In the genomic region with DNA sequence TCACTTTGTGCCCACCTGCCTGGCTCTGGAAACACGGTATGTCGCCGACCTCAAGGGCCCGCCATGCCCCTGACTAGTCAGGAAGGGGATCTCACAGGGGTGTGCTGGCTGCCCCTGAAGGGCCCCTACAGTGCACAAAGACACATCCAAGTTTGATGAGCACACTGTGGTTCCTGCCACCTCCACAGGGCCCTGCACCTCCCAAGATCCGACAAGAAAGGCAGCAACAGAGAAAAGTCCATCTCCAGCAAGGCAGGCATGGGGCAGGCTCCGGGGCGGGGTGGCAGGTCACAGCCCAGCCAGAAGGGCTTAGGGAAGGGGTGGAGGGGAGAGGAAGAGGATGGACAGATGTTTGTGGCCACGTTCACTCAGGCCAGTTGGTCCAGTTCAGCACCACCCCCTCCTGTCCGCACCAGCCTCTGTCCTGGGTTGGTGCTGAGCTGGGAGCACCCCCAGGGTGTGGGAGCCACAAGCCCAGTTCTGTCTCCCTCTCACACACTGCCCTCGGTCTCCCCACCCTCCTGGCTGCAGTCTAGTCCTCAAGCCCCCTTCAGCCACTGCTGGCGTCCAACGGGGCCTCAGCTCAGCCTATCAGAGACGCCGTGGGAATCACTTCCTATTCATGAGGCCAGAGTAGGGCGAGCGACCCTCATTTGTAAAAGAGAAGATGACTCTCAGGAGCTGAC, we compare ENCODE assay signal across 35 cellular contexts. TPM values are rescaled to one million over a fixed set of nuclear protein-coding genes. Genes with fewer than 3 reads are reported as not detected.
"Had no signal": no experiment of that assay in that cellular context is flagged by ENCODE, and none has a peak within 500 bp of the region (broad histone marks: within the 10 kb centered on the region; RNA-seq: fewer than 3 reads in every experiment).

No MANE protein-coding gene starts in this region.

- H3K4me1 ChIP-seq: adrenal gland, body of pancreas, esophagus squamous epithelium, gastroesophageal sphincter had no signal

- H3K36me3 ChIP-seq: adrenal gland, esophagus squamous epithelium, gastroesophageal sphincter had no signal

- ATAC-seq: activated CD4-positive, alpha-beta T cell treated with anti-CD3 and anti-CD28 coated beads for 36 hours; activated CD8-positive, alpha-beta memory T cell treated with anti-CD3 and anti-CD28 coated beads, Interleukin-2, amount 10 ng/mL, durations not matched to agents 7 days and 5 days; activated CD8-positive, alpha-beta T cell treated with anti-CD3 and anti-CD28 coated beads, Interleukin-2, amount 10 ng/mL, durations not matched to agents 7 days and 5 days; activated naive CD8-positive, alpha-beta T cell treated with anti-CD3 and anti-CD28 coated beads, Interleukin-2, amount 50 U/mL, for 24 hours; body of pancreas; effector memory CD8-positive, alpha-beta T cell; gastroesophageal sphincter had no signal

- H3K4me3 ChIP-seq: adrenal gland, body of pancreas, dorsolateral prefrontal cortex, esophagus squamous epithelium, gastroesophageal sphincter had no signal

- DNase-seq: activated CD4-positive, alpha-beta memory T cell treated with anti-CD3 and anti-CD28 coated beads for 36 hours; activated CD4-positive, alpha-beta T cell treated with anti-CD3 and anti-CD28 coated beads for 36 hours; activated CD4-positive, alpha-beta T cell treated with anti-CD3 and anti-CD28 coated beads, Interleukin-2, amount 10 ng/mL, durations not matched to agents 24 days and 14 days; activated CD4-positive, CD25-positive, alpha-beta regulatory T cell; activated CD4-positive, CD25-positive, alpha-beta regulatory T cell treated with anti-CD3 and anti-CD28 coated beads, Interleukin-2, amount 50 U/mL, for 72 hours; activated CD8-positive, alpha-beta memory T cell treated with anti-CD3 and anti-CD28 coated beads, Interleukin-2, amount 10 ng/mL, durations not matched to agents 7 days and 5 days; activated CD8-positive, alpha-beta memory T cell treated with anti-CD3 and anti-CD28 coated beads, Interleukin-2, amount 50 U/mL, for 4 hours; activated CD8-positive, alpha-beta T cell treated with anti-CD3 and anti-CD28 coated beads, Interleukin-2, amount 10 ng/mL, durations not matched to agents 7 days and 5 days; activated effector memory CD4-positive, alpha-beta T cell treated with anti-CD3 and anti-CD28 coated beads, Interleukin-2, amount 50 U/mL, for 16 hours; activated naive CD4-positive, alpha-beta T cell treated with anti-CD3 and anti-CD28 coated beads for 36 hours; activated naive CD8-positive, alpha-beta T cell treated with anti-CD3 and anti-CD28 coated beads for 36 hours; activated naive CD8-positive, alpha-beta T cell treated with anti-CD3 and anti-CD28 coated beads, Interleukin-2, amount 50 U/mL, for 24 hours; activated T-cell treated with anti-CD3 and anti-CD28 coated beads, Interleukin-2, amount 50 U/mL, for 1 hour; activated T-cell treated with anti-CD3 and anti-CD28 coated beads, Interleukin-2, amount 50 U/mL, for 48 hours; amygdala; body of pancreas; caudate nucleus; dorsolateral prefrontal cortex; effector memory CD8-positive, alpha-beta T cell; esophagus squamous epithelium; foreskin melanocyte; T-helper 2 cell had no signal

- H3K9me3 Mint-ChIP-seq: activated CD4-positive, alpha-beta memory T cell treated with anti-CD3 and anti-CD28 coated beads for 36 hours; activated CD4-positive, alpha-beta T cell treated with anti-CD3 and anti-CD28 coated beads, Interleukin-2, amount 10 ng/mL, durations not matched to agents 24 days and 14 days; activated naive CD4-positive, alpha-beta T cell treated with anti-CD3 and anti-CD28 coated beads for 36 hours; activated naive CD4-positive, alpha-beta T cell treated with anti-CD3 and anti-CD28 coated beads, Interleukin-2, amount 50 U/mL, for 24 hours; activated naive CD8-positive, alpha-beta T cell treated with anti-CD3 and anti-CD28 coated beads for 36 hours; activated naive CD8-positive, alpha-beta T cell treated with anti-CD3 and anti-CD28 coated beads, Interleukin-2, amount 50 U/mL, for 24 hours; activated T-helper 1 cell treated with anti-CD3 and anti-CD28 coated beads, Interleukin-12 subunit alpha, Interleukin-12 subunit beta, Interleukin-2, Interleukin-4 antibody, amounts not matched to agents 30 ng/mL and 10 ng/mL and 1 ng/mL, durations not matched to agents 14 hours and 24 hours and 36 hours; activated T-helper 2 cell treated with anti-CD3 and anti-CD28 coated beads, Interferon-gamma antibody, Interleukin-2, Interleukin-4, amounts not matched to agents 10 μg/mL and 5 μg/mL and 100 μg/mL, durations not matched to agents 14 hours and 24 hours and 36 hours; effector memory CD8-positive, alpha-beta T cell had no signal

- H3K27ac Mint-ChIP-seq: activated CD4-positive, alpha-beta memory T cell treated with anti-CD3 and anti-CD28 coated beads for 36 hours; activated CD4-positive, alpha-beta T cell treated with anti-CD3 and anti-CD28 coated beads for 36 hours; activated CD4-positive, alpha-beta T cell treated with anti-CD3 and anti-CD28 coated beads, Interleukin-2, amount 10 ng/mL, durations not matched to agents 24 days and 14 days; activated CD8-positive, alpha-beta memory T cell treated with anti-CD3 and anti-CD28 coated beads, Interleukin-2, amount 10 ng/mL, durations not matched to agents 7 days and 5 days; activated CD8-positive, alpha-beta T cell treated with anti-CD3 and anti-CD28 coated beads, Interleukin-2, amount 10 ng/mL, durations not matched to agents 7 days and 5 days; activated naive CD4-positive, alpha-beta T cell treated with anti-CD3 and anti-CD28 coated beads for 36 hours; activated naive CD4-positive, alpha-beta T cell treated with anti-CD3 and anti-CD28 coated beads, Interleukin-2, amount 50 U/mL, for 24 hours; activated naive CD8-positive, alpha-beta T cell treated with anti-CD3 and anti-CD28 coated beads for 36 hours; activated naive CD8-positive, alpha-beta T cell treated with anti-CD3 and anti-CD28 coated beads, Interleukin-2, amount 50 U/mL, for 24 hours; activated T-helper 1 cell treated with anti-CD3 and anti-CD28 coated beads, Interleukin-12 subunit alpha, Interleukin-12 subunit beta, Interleukin-2, Interleukin-4 antibody, amounts not matched to agents 30 ng/mL and 10 ng/mL and 1 ng/mL, durations not matched to agents 14 hours and 24 hours and 36 hours; activated T-helper 2 cell treated with anti-CD3 and anti-CD28 coated beads, Interferon-gamma antibody, Interleukin-2, Interleukin-4, amounts not matched to agents 10 μg/mL and 5 μg/mL and 100 μg/mL, durations not matched to agents 14 hours and 24 hours and 36 hours; effector memory CD8-positive, alpha-beta T cell had no signal

- H3K9me3 ChIP-seq: adrenal gland, body of pancreas, esophagus squamous epithelium, gastroesophageal sphincter had no signal

- H3K27ac ChIP-seq: adrenal gland, body of pancreas, dorsolateral prefrontal cortex, epithelial cell of prostate, esophagus squamous epithelium, gastroesophageal sphincter had no signal

- H3K4me3 Mint-ChIP-seq: activated CD4-positive, alpha-beta memory T cell treated with anti-CD3 and anti-CD28 coated beads for 36 hours; activated CD4-positive, alpha-beta T cell treated with anti-CD3 and anti-CD28 coated beads for 36 hours; activated CD4-positive, alpha-beta T cell treated with anti-CD3 and anti-CD28 coated beads, Interleukin-2, amount 10 ng/mL, durations not matched to agents 24 days and 14 days; activated CD8-positive, alpha-beta memory T cell treated with anti-CD3 and anti-CD28 coated beads, Interleukin-2, amount 10 ng/mL, durations not matched to agents 7 days and 5 days; activated CD8-positive, alpha-beta T cell treated with anti-CD3 and anti-CD28 coated beads, Interleukin-2, amount 10 ng/mL, durations not matched to agents 7 days and 5 days; activated naive CD4-positive, alpha-beta T cell treated with anti-CD3 and anti-CD28 coated beads for 36 hours; activated naive CD4-positive, alpha-beta T cell treated with anti-CD3 and anti-CD28 coated beads, Interleukin-2, amount 50 U/mL, for 24 hours; activated naive CD8-positive, alpha-beta T cell treated with anti-CD3 and anti-CD28 coated beads for 36 hours; activated naive CD8-positive, alpha-beta T cell treated with anti-CD3 and anti-CD28 coated beads, Interleukin-2, amount 50 U/mL, for 24 hours; activated T-helper 1 cell treated with anti-CD3 and anti-CD28 coated beads, Interleukin-12 subunit alpha, Interleukin-12 subunit beta, Interleukin-2, Interleukin-4 antibody, amounts not matched to agents 30 ng/mL and 10 ng/mL and 1 ng/mL, durations not matched to agents 14 hours and 24 hours and 36 hours; effector memory CD8-positive, alpha-beta T cell had no signal

- H3K36me3 Mint-ChIP-seq: activated CD4-positive, alpha-beta memory T cell treated with anti-CD3 and anti-CD28 coated beads for 36 hours; activated CD8-positive, alpha-beta memory T cell treated with anti-CD3 and anti-CD28 coated beads, Interleukin-2, amount 10 ng/mL, durations not matched to agents 7 days and 5 days; activated naive CD4-positive, alpha-beta T cell treated with anti-CD3 and anti-CD28 coated beads, Interleukin-2, amount 50 U/mL, for 24 hours; activated naive CD8-positive, alpha-beta T cell treated with anti-CD3 and anti-CD28 coated beads for 36 hours had no signal

- H3K4me1 Mint-ChIP-seq: activated CD4-positive, alpha-beta T cell treated with anti-CD3 and anti-CD28 coated beads for 36 hours; activated CD4-positive, alpha-beta T cell treated with anti-CD3 and anti-CD28 coated beads, Interleukin-2, amount 10 ng/mL, durations not matched to agents 24 days and 14 days; activated CD8-positive, alpha-beta memory T cell treated with anti-CD3 and anti-CD28 coated beads, Interleukin-2, amount 10 ng/mL, durations not matched to agents 7 days and 5 days; activated naive CD4-positive, alpha-beta T cell treated with anti-CD3 and anti-CD28 coated beads, Interleukin-2, amount 50 U/mL, for 24 hours; activated naive CD8-positive, alpha-beta T cell treated with anti-CD3 and anti-CD28 coated beads for 36 hours; activated naive CD8-positive, alpha-beta T cell treated with anti-CD3 and anti-CD28 coated beads, Interleukin-2, amount 50 U/mL, for 24 hours had no signal

- H3K27me3 ChIP-seq: adrenal gland, body of pancreas had no signal

RNA-seq across cellular contexts. Expression of gene DRGX, which starts 11.5 kb away (rescaled TPM):
- total RNA-seq: activated CD4-positive, alpha-beta memory T cell treated with anti-CD3 and anti-CD28 coated beads for 36 hours; activated CD4-positive, alpha-beta T cell treated with anti-CD3 and anti-CD28 coated beads for 36 hours; activated CD8-positive, alpha-beta memory T cell treated with anti-CD3 and anti-CD28 coated beads for 36 hours; activated CD8-positive, alpha-beta memory T cell treated with anti-CD3 and anti-CD28 coated beads, Interleukin-2, amount 10 ng/mL, durations not matched to agents 7 days and 5 days; activated CD8-positive, alpha-beta T cell treated with anti-CD3 and anti-CD28 coated beads, Interleukin-2, amount 10 ng/mL, durations not matched to agents 7 days and 5 days; activated naive CD4-positive, alpha-beta T cell treated with anti-CD3 and anti-CD28 coated beads for 36 hours; activated naive CD8-positive, alpha-beta T cell treated with anti-CD3 and anti-CD28 coated beads for 36 hours; activated T-helper 1 cell treated with anti-CD3 and anti-CD28 coated beads, Interleukin-12 subunit alpha, Interleukin-12 subunit beta, Interleukin-2, Interleukin-4 antibody, amounts not matched to agents 30 ng/mL and 10 ng/mL and 1 ng/mL, durations not matched to agents 14 hours and 24 hours and 36 hours; activated T-helper 2 cell treated with anti-CD3 and anti-CD28 coated beads, Interferon-gamma antibody, Interleukin-2, Interleukin-4, amounts not matched to agents 10 μg/mL and 5 μg/mL and 100 μg/mL, durations not matched to agents 14 hours and 24 hours and 36 hours; aorta; body of pancreas; chondrocyte; esophagus squamous epithelium; fibroblast of lung; fibroblast of villous mesenchyme; gastroesophageal sphincter; glomerular endothelial cell; T-helper 1 cell treated with Interleukin-12 subunit alpha and Interleukin-12 subunit beta and Interleukin-4 antibody, amounts not matched to agents 30 ng/mL and 1 ng/mL, for 36 hours had no signal
- polyA plus RNA-seq: aorta had no signal
